ENCODE assay signal across 9 cellular contexts in genomic region chr12:42568952-42569916, GRCh38. TPM values are rescaled to one million over a fixed set of nuclear protein-coding genes. Genes with fewer than 3 reads are reported as not detected.
A peak's percentile ranks its signal among the peaks of the same experiment; 100 is the strongest.
DNase-seq lines count a peak whose midpoint lies in the region; ATAC-seq and TF ChIP-seq lines count a peak whose summit lies in the region.
"Had no signal": no experiment of that assay in that cellular context is flagged by ENCODE, and none has a peak within 500 bp of the region (broad histone marks: within the 10 kb centered on the region; RNA-seq: fewer than 3 reads in every experiment).

No MANE protein-coding gene starts in this region.

- DNase-seq in SKM-1 (lab: John Stamatoyannopoulos, UW; ENCODE audit: unreplicated experiment) = peak; percentile 3
- DNase-seq in SKM-1 treated with dmso at 0.1 percent for 144 hours (lab: John Stamatoyannopoulos, UW; ENCODE audit: unreplicated experiment) = no peak
- peak; percentile 17 for DNase-seq in NCI-H2227 (lab: John Stamatoyannopoulos, UW; ENCODE audit: unreplicated experiment)
- no peak for DNase-seq in left lobe of liver (ENCODE audit: low spot score)
- no peak for DNase-seq in iPS-NIHi7 (ENCODE audit: extremely low spot score)
- no peak for DNase-seq in activated CD8-positive, alpha-beta memory T cell treated with anti-CD3 and anti-CD28 coated beads for 24 hours

- ATAC-seq in HG02885 (IDR thresholded peaks at IDR 0.05; ENCODE audit: poor library complexity, unreplicated experiment) = peak; percentile 81
- peak; percentile 75 for ATAC-seq in left lobe of liver

- peak overlapping the region in 1 of 5 experiments; percentile 5 for H3K4me3 Mint-ChIP-seq in brain
- H3K4me3 Mint-ChIP-seq: dendritic cell treated with granulocyte-macrophage colony-stimulating factor and Interleukin-4, amounts not matched to agents 40 ng/mL and 50 ng/mL, for 4 days had no signal

- peaks cover 0 to 4% (median 0%) of the 10 kb centered on the region in 5 experiments for H3K9me3 Mint-ChIP-seq in brain
- H3K9me3 Mint-ChIP-seq: dendritic cell treated with granulocyte-macrophage colony-stimulating factor and Interleukin-4, amounts not matched to agents 40 ng/mL and 50 ng/mL, for 4 days had no signal

- peak overlapping the region in 1 of 5 experiments; percentile 40 for H3K27ac Mint-ChIP-seq in brain
- H3K27ac Mint-ChIP-seq: dendritic cell treated with granulocyte-macrophage colony-stimulating factor and Interleukin-4, amounts not matched to agents 40 ng/mL and 50 ng/mL, for 4 days had no signal

- peak; percentile 57 to 73 for TF ChIP-seq CTCF in brain (conservative IDR thresholded peaks at IDR 0.05)

- peaks cover 12% of the 10 kb centered on the region for H3K4me1 Mint-ChIP-seq in brain

- H3K27me3 Mint-ChIP-seq in brain = peaks cover 3% of the 10 kb centered on the region

- peaks cover 16% of the 10 kb centered on the region for H3K36me3 Mint-ChIP-seq in brain

RNA-seq across cellular contexts. Expression of gene PRICKLE1, which starts 20.3 kb away (rescaled TPM):
- polyA plus RNA-seq in brain (ENCODE audit: insufficient read depth, low read depth, low replicate concordance) = 2.9 TPM
- 1.9 TPM for total RNA-seq in left lobe of liver

Comparison
In these comparisons a context has a peak if more than half of its experiments do, and no peak if none do; other contexts are left out.
1. DNase-seq: peak in SKM-1 (single experiment) and NCI-H2227 (single experiment); none in SKM-1 treated with dmso at 0.1 percent for 144 hours (single experiment), left lobe of liver (single experiment), iPS-NIHi7 (single experiment) and activated CD8-positive, alpha-beta memory T cell treated with anti-CD3 and anti-CD28 coated beads for 24 hours (single experiment).